Comparison of ENCODE assay signal across 29 cellular contexts in genomic region chr10:94011296-94011695, GRCh38. TPM values are rescaled to one million over a fixed set of nuclear protein-coding genes. Genes with fewer than 3 reads are reported as not detected.
"Had no signal": no experiment of that assay in that cellular context is flagged by ENCODE, and none has a peak within 500 bp of the region (broad histone marks: within the 10 kb centered on the region; RNA-seq: fewer than 3 reads in every experiment).

No MANE protein-coding gene starts in this region.

- H3K9me3 ChIP-seq: colonic mucosa had no signal

- H3K4me3 ChIP-seq: cardiac muscle cell, colonic mucosa, esophagus squamous epithelium had no signal

- H3K27me3 ChIP-seq: brain microvascular endothelial cell, cardiac muscle cell, colonic mucosa, esophagus squamous epithelium had no signal

- H3K36me3 ChIP-seq: brain microvascular endothelial cell, cardiac muscle cell, colonic mucosa, esophagus squamous epithelium, WERI-Rb-1 had no signal

- ATAC-seq: activated CD4-positive, CD25-positive, alpha-beta regulatory T cell treated with anti-CD3 and anti-CD28 coated beads, Interleukin-2, amount 50 U/mL, for 24 hours; activated CD8-positive, alpha-beta T cell treated with anti-CD3 and anti-CD28 coated beads for 36 hours; activated T-cell treated with anti-CD3 and anti-CD28 coated beads, Interleukin-2, amount 50 U/mL, for 4 hours; activated T-helper 17 cell treated with anti-CD3 and anti-CD28 coated beads, Interleukin-2, amount 50 U/mL, for 72 hours; T-helper 17 cell had no signal

- H3K27ac ChIP-seq: brain microvascular endothelial cell, cardiac muscle cell, colonic mucosa, epithelial cell of prostate, esophagus squamous epithelium, WERI-Rb-1 had no signal

- DNase-seq: activated B cell treated with CpG ODN at 0.5 μM for 24 hours; activated CD4-positive, alpha-beta T cell treated with anti-CD3 and anti-CD28 coated beads for 48 hours; activated CD4-positive, alpha-beta T cell treated with anti-CD3 and anti-CD28 coated beads, Interleukin-2, amount 50 U/mL, for 1 hour; activated CD4-positive, alpha-beta T cell treated with anti-CD3 and anti-CD28 coated beads, Interleukin-2, amount 50 U/mL, for 48 hours; activated CD8-positive, alpha-beta memory T cell treated with anti-CD3 and anti-CD28 coated beads for 24 hours; activated CD8-positive, alpha-beta T cell treated with anti-CD3 and anti-CD28 coated beads for 36 hours; activated effector memory CD4-positive, alpha-beta T cell treated with Interleukin-2 at 50 U/mL for 16 hours; activated gamma-delta T cell treated with Interleukin-2 at 50 U/mL for 16 hours; activated naive CD4-positive, alpha-beta T cell treated with anti-CD3 and anti-CD28 coated beads, Interleukin-2, amount 50 U/mL, for 16 hours; activated naive CD4-positive, alpha-beta T cell treated with Interleukin-2 at 50 U/mL for 16 hours; activated T-cell treated with anti-CD3 and anti-CD28 coated beads, Interleukin-2, amount 50 U/mL, for 4 hours; amniotic stem cell; anterior cingulate cortex; brain microvascular endothelial cell; central memory CD4-positive, alpha-beta T cell; cerebellar nuclear complex; colonic mucosa; effector CD8-positive, alpha-beta T cell; esophagus squamous epithelium; foreskin melanocyte; head of caudate nucleus; T-helper 1 cell; T-helper 17 cell; T1000; WERI-Rb-1 had no signal

RNA-seq across cellular contexts. Expression of gene PLCE1, which starts 17.6 kb away (rescaled TPM):
- total RNA-seq: activated B cell treated with CpG ODN at 0.5 μM for 24 hours; activated CD8-positive, alpha-beta T cell treated with anti-CD3 and anti-CD28 coated beads for 36 hours had no signal
